Comparison of ENCODE assay signal across 30 cellular contexts in the genomic region with DNA sequence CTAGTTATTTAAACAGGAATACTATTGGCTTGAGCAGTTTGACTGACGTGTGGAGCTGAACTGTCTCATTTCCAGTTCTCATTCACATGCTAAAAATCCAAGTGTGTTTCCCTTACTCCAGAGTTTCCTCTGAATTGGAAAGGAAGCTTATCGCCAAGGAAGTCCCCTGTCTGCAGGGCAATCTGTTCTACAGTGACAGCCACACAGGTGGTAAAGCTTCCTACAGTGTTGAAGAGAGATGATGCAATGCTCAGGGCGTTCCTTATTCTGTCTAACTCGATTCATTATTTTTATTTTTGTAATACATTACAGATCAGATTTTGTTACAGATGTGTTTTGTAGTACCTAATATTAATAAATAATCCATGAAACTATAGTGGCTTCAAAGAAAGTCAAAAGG.
"Had no signal": no experiment of that assay in that cellular context is flagged by ENCODE, and none has a peak within 500 bp of the region (broad histone marks: within the 10 kb centered on the region; RNA-seq: fewer than 3 reads in every experiment).

No MANE protein-coding gene starts in this region.

- H3K27me3 ChIP-seq: colonic mucosa, gastrocnemius medialis, heart left ventricle, hepatocyte, ovary, sigmoid colon, stomach, thyroid gland had no signal

- H3K4me3 Mint-ChIP-seq: dendritic cell treated with granulocyte-macrophage colony-stimulating factor and Interleukin-4, amounts not matched to agents 40 ng/mL and 50 ng/mL, for 4 days; endodermal cell; naive thymus-derived CD4-positive, alpha-beta T cell; nephron; stimulated activated effector memory CD8-positive, alpha-beta T cell treated with anti-CD3 and anti-CD28 coated beads, Interleukin-12 subunit alpha, Interleukin-12 subunit beta, amount 100 ng/mL, for 72 hours had no signal

- H3K27ac ChIP-seq: colonic mucosa, epithelial cell of prostate, gastrocnemius medialis, heart left ventricle, hepatocyte, ovary, psoas muscle, sigmoid colon, stomach, thyroid gland had no signal

- H3K9me3 Mint-ChIP-seq: dendritic cell treated with granulocyte-macrophage colony-stimulating factor and Interleukin-4, amounts not matched to agents 40 ng/mL and 50 ng/mL, for 4 days; endodermal cell; naive thymus-derived CD4-positive, alpha-beta T cell; nephron had no signal

- ATAC-seq: esophagus mucosa; gastrocnemius medialis; heart left ventricle; left lobe of liver; naive thymus-derived CD4-positive, alpha-beta T cell; psoas muscle; right cardiac atrium; stimulated activated effector memory CD8-positive, alpha-beta T cell treated with anti-CD3 and anti-CD28 coated beads, Interleukin-12 subunit alpha, Interleukin-12 subunit beta, amount 100 ng/mL, for 72 hours had no signal

- H3K36me3 Mint-ChIP-seq: naive thymus-derived CD4-positive, alpha-beta T cell; stimulated activated effector memory CD8-positive, alpha-beta T cell treated with anti-CD3 and anti-CD28 coated beads, Interleukin-12 subunit alpha, Interleukin-12 subunit beta, amount 100 ng/mL, for 72 hours had no signal

- H3K4me1 ChIP-seq: colonic mucosa, gastrocnemius medialis, heart left ventricle, psoas muscle, sigmoid colon, stomach, thyroid gland had no signal

- H3K9me3 ChIP-seq: colonic mucosa, gastrocnemius medialis, heart left ventricle, ovary, psoas muscle, sigmoid colon, stomach, thyroid gland had no signal

- DNase-seq: colonic mucosa; effector CD8-positive, alpha-beta T cell; foreskin fibroblast; gastrocnemius medialis; heart left ventricle; kidney; mesenchymal stem cell; midbrain; naive thymus-derived CD4-positive, alpha-beta T cell; nucleus accumbens; ovary; posterior cingulate gyrus; psoas muscle; right cardiac atrium; sigmoid colon; stimulated activated CD4-positive, alpha-beta T cell treated with anti-CD3 and anti-CD28 coated beads, Interleukin-2, amount 100 ng/mL, for 24 hours; stimulated activated CD4-positive, alpha-beta T cell treated with anti-CD3 and anti-CD28 coated beads, Interleukin-4, amount 100 ng/mL, for 24 hours; stimulated activated naive CD4-positive, alpha-beta T cell treated with Interleukin-2 at 50 U/mL for 16 hours; stomach; thyroid gland; trophoblast cell had no signal

- H3K36me3 ChIP-seq: colonic mucosa, gastrocnemius medialis, ovary, sigmoid colon had no signal

- H3K4me3 ChIP-seq: colonic mucosa, gastrocnemius medialis, heart left ventricle, hepatocyte, lung, ovary, psoas muscle, sigmoid colon, stomach, thyroid gland had no signal

- H3K27ac Mint-ChIP-seq: dendritic cell treated with granulocyte-macrophage colony-stimulating factor and Interleukin-4, amounts not matched to agents 40 ng/mL and 50 ng/mL, for 4 days; endodermal cell; naive thymus-derived CD4-positive, alpha-beta T cell; stimulated activated effector memory CD8-positive, alpha-beta T cell treated with anti-CD3 and anti-CD28 coated beads, Interleukin-12 subunit alpha, Interleukin-12 subunit beta, amount 100 ng/mL, for 72 hours had no signal

- H3K4me1 Mint-ChIP-seq: naive thymus-derived CD4-positive, alpha-beta T cell; nephron; stimulated activated effector memory CD8-positive, alpha-beta T cell treated with anti-CD3 and anti-CD28 coated beads, Interleukin-12 subunit alpha, Interleukin-12 subunit beta, amount 100 ng/mL, for 72 hours had no signal
